ENCODE assay signal across 1 cellular context in the genomic region with DNA sequence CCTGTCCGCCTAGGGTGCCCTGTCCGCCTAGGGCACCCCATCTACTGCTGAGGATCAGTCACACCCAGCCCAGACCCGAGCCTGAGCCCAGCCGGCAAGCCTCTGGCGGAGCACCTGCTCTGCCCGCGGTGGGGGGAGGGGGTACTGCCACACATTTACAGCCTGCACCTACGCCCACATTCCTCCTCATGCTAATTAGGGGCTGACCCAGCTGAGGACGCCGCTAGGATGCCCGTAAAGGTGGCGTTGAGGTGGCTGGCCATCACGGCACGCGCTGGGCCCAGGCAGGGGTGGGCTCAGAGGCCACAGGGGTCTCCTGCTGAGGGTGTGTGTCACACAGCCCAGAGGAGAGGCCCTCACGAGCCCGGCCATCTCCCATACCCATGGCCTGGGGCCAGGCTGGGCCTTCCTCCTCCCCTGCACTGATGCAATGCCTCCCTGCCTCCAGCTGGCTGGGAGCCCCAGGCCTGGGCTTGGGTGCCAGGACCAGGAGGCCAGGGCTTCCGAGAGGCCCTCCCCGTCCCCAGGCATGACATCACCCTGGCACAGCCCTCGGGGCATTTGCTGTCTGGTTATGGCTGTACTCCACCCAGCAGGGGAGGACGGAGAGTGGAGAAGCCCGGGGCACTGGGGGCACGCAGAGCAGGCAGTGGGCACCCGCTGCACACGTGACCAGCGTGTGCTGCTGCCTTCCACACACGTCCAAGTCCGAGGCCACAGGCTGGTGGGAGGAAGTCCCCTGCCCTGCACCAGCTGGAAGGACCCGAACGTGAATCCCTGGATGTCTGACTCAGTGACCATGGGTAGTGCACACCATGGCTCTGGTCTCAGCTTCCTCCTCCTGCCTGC.
A peak's percentile ranks its signal among the peaks of the same experiment; 100 is the strongest.
TF ChIP-seq lines count a peak whose summit lies in the region.

No MANE protein-coding gene starts in this region.

TF ChIP-seq in IMR-90, 13 proteins besides CTCF, POLR2A, EP300 and RAD21:
- peak; percentile 51; the same call in 1 of the 2 replicates for TF ChIP-seq MAZ (IDR thresholded peaks at IDR 0.05; ENCODE audit: borderline replicate concordance, low read depth, low read length)
- TF ChIP-seq BHLHE40 (IDR thresholded peaks at IDR 0.05; ENCODE audit: low read depth, low read length): no peak
- no peak for TF ChIP-seq FOS (IDR thresholded peaks at IDR 0.05; ENCODE audit: low read depth, low read length)
- no peak for TF ChIP-seq MAFK (IDR thresholded peaks at IDR 0.05; ENCODE audit: low read depth, low read length)
- TF ChIP-seq MXI1 (IDR thresholded peaks at IDR 0.05; ENCODE audit: borderline replicate concordance, low read depth, low read length): 0 out of 2 replicates have a peak, but pooled peaks have one; percentile 14
- TF ChIP-seq CEBPB (IDR thresholded peaks at IDR 0.05; ENCODE audit: low read depth, low read length): peak; percentile 90
